In the genomic region with DNA sequence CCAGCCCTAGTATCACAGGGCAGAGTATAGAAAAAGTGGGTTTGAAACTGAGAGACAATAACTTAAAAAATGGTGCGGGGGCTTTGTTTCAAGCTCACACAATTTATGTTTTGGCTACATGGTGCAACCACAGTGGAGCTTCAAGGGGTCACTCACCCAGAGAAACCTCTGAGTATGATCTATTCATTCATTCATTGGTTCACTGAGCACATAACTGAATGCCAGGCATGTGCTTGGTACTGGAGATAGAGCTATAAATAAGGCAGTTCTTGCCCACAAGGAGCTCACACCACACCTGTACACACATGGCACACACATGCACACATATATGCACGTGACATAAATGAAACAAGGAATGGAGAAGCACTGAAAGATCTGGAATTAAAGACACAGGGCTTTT, we compare ENCODE assay signal across 21 cellular contexts.
DNase-seq lines count a peak whose midpoint lies in the region; ATAC-seq, FAIRE-seq and TF ChIP-seq lines count a peak whose summit lies in the region.
"Had no signal": no experiment of that assay in that cellular context is flagged by ENCODE, and none has a peak within 500 bp of the region (broad histone marks: within the 10 kb centered on the region; RNA-seq: fewer than 3 reads in every experiment).

No MANE protein-coding gene starts in this region.

- H3K27ac ChIP-seq in Karpas-422 (ENCODE audit: low read length) (no peak overlapping the region), HepG2 (ENCODE audit: extremely low read length, insufficient read depth, low read length) (no peak overlapping the region), colonic mucosa (no peak overlapping the region)
- H3K27ac ChIP-seq: GM23248 had no signal

- CTCF ChIA-PET in HepG2 (lab: Yijun Ruan, JAX; ENCODE audit: low intra/inter-chr PET ratio, low total read pairs) = no interaction called here

- H3K4me2 ChIP-seq in Karpas-422 (ENCODE audit: low read depth, low read length, poor library complexity, severe bottlenecking) (no peak overlapping the region), HepG2 (ENCODE audit: low read depth, low read length) (no peak overlapping the region)

- TF ChIP-seq EP300 in HepG2 (IDR thresholded peaks at IDR 0.05; ENCODE audit: low read depth in 2 of 2, low read length in 2 of 2) = no peak
- no peak for TF ChIP-seq EP300 in HepG2 (CRISPR knock-in tag; IDR thresholded peaks at IDR 0.05; ENCODE audit: borderline replicate concordance)

- POLR2A ChIA-PET in HepG2 (lab: Yijun Ruan, JAX) = no interaction called here

- H3K4me1 ChIP-seq in Karpas-422 (ENCODE audit: low read length) (no peaks in the 10 kb centered on the region), HepG2 (ENCODE audit: insufficient read depth, low read length) (peaks cover 9% of the 10 kb centered on the region; the same call in 1 of the 2 replicates), colonic mucosa (no peaks in the 10 kb centered on the region)

- in situ Hi-C loops in Caki2 (cut with HindIII; ENCODE audit: low pct_unique_long_range_greater_than_20kb, low sequenced_read_pairs) = no loop called here
- in situ Hi-C loops in HepG2 (cut with HindIII; ENCODE audit: extremely low pct_ligation_motif_present, low pct_unique_long_range_greater_than_20kb) = no loop called here

- H3K9me2 ChIP-seq in Karpas-422 (replicated peaks; ENCODE audit: insufficient read depth, low read length) = no peaks in the 10 kb centered on the region

- H3K36me3 ChIP-seq in Karpas-422 (ENCODE audit: insufficient read depth, low read length) (no peaks in the 10 kb centered on the region), HepG2 (replicated peaks in 1 of 2; ENCODE audit: control insufficient read depth in 1 of 2, insufficient read depth in 2 of 2, low read length in 2 of 2) (no peaks in the 10 kb centered on the region), colonic mucosa (no peaks in the 10 kb centered on the region)
- H3K36me3 ChIP-seq: HAP-1 had no signal

- H3K4me3 ChIP-seq in Karpas-422 (ENCODE audit: low read length) (no peak overlapping the region), HepG2 (replicated peaks in 1 of 3; ENCODE audit: insufficient read depth in 1 of 3, low read depth in 2 of 3, low read length in 3 of 3) (no peak overlapping the region), colonic mucosa (no peak overlapping the region)
- H3K4me3 ChIP-seq: GM23248, HAP-1, K562 had no signal

- H3K9me3 ChIP-seq in Karpas-422 (ENCODE audit: low read length) = no peaks in the 10 kb centered on the region
- H3K9me3 ChIP-seq in HepG2 (ENCODE audit: low read length) = no peaks in the 10 kb centered on the region
- H3K9me3 ChIP-seq in colonic mucosa = no peaks in the 10 kb centered on the region
- H3K9me3 ChIP-seq: HAP-1 had no signal

- H2AFZ ChIP-seq in Karpas-422 (ENCODE audit: low read length) (no peak overlapping the region), HepG2 (ENCODE audit: low read length) (no peak overlapping the region)
- H2AFZ ChIP-seq: GM23248 had no signal

- no peak for FAIRE-seq in HepG2 (lab: Jason Lieb, UNC)
- FAIRE-seq: A204.1, D721Med, G401.6, GM12892, K562 had no signal

- H3K79me2 ChIP-seq in Karpas-422 (ENCODE audit: low read length) (no peaks in the 10 kb centered on the region), HepG2 (ENCODE audit: insufficient read depth, low read length) (no peaks in the 10 kb centered on the region)

- ATAC-seq in HepG2 = no peak
- ATAC-seq: K562 had no signal

- TF ChIP-seq CTCF in HepG2 (CRISPR knock-in tag; IDR thresholded peaks at IDR 0.05) = no peak
- TF ChIP-seq CTCF in colonic mucosa (IDR thresholded peaks at IDR 0.05) = no peak

- DNase-seq in Caki2 (ENCODE audit: low read depth) (peak; percentile 46), RPMI8226 (peak; percentile 15), kidney tubule cell (ENCODE audit: low spot score) (peak; percentile 80), renal cortical epithelial cell (ENCODE audit: low read depth) (peak; percentile 77), Karpas-422 (no peak), HepG2 (ENCODE audit: low spot score) (no peak), colonic mucosa (no peak), NCI-H2196 treated with DMSO at 0.1 percent for 48 hours (lab: John Stamatoyannopoulos, UW; ENCODE audit: unreplicated experiment) (no peak)
- DNase-seq: C1 segment of cervical spinal cord; CD4-positive, CD25-positive, alpha-beta regulatory T cell; CD8-positive, alpha-beta memory T cell; COR-L47; GM23248; IMR-90; Kasumi-1 had no signal

- H4K20me1 ChIP-seq in Karpas-422 (ENCODE audit: insufficient read depth, low read depth, low read length) (no peaks in the 10 kb centered on the region), HepG2 (ENCODE audit: insufficient read depth, low read length) (no peaks in the 10 kb centered on the region)

- intact Hi-C loops in HepG2 (cut with micrococcal nuclease; ENCODE audit: unreplicated experiment) (no loop called here), colonic mucosa (cut with DNase I) (no loop called here)

- TF ChIP-seq RAD21 in HepG2 (CRISPR knock-in tag; IDR thresholded peaks at IDR 0.05) = no peak

- BruUV-seq in HepG2 (replicated peaks; lab: Mats Ljungman, UMichigan) = no TSS peak

- TF ChIP-seq POLR2A in HepG2 (IDR thresholded peaks at IDR 0.05; ENCODE audit: insufficient read depth in 1 of 2, low read depth in 2 of 2, low read length in 2 of 2) = no peak

- H3K27me3 ChIP-seq in Karpas-422 (ENCODE audit: low read length) (no peaks in the 10 kb centered on the region), HepG2 (ENCODE audit: control insufficient read depth in 1 of 2, insufficient read depth in 2 of 2, low read length in 2 of 2) (no peaks in the 10 kb centered on the region), colonic mucosa (no peaks in the 10 kb centered on the region)

- no peak overlapping the region for H3K9ac ChIP-seq in Karpas-422 (ENCODE audit: low read length)
- H3K9ac ChIP-seq in HepG2 (ENCODE audit: insufficient read depth, low read depth, low read length) = no peak overlapping the region
- no peak overlapping the region for H3K9ac ChIP-seq in colonic mucosa (ENCODE audit: low read depth in 2 of 2, low read length in 2 of 2)
- H3K9ac ChIP-seq: GM23248 had no signal

- WGBS in HepG2 (ENCODE audit: low lambda C conversion rate) = 60% methylated on average over 2 of the region's 2 CpGs

TF ChIP-seq in HepG2, 621 proteins besides CTCF, POLR2A, EP300 and RAD21:
- TF ChIP-seq KDM5B (CRISPR knock-in tag; IDR thresholded peaks at IDR 0.05; ENCODE audit: borderline replicate concordance) (no peak), BHLHE40 (IDR thresholded peaks at IDR 0.05; ENCODE audit: low read length) (no peak), MTF1 (CRISPR knock-in tag; IDR thresholded peaks at IDR 0.05) (no peak), KDM2A (CRISPR knock-in tag; IDR thresholded peaks at IDR 0.05; ENCODE audit: borderline replicate concordance, low read depth) (no peak), SSRP1 (CRISPR knock-in tag; IDR thresholded peaks at IDR 0.05) (no peak), KDM6A (CRISPR knock-in tag; IDR thresholded peaks at IDR 0.05; ENCODE audit: low read depth) (no peak), KDM1A (CRISPR knock-in tag; IDR thresholded peaks at IDR 0.05) (no peak), MAFG (CRISPR knock-in tag; IDR thresholded peaks at IDR 0.05) (no peak)
- TF ChIP-seq, protein P1, sequence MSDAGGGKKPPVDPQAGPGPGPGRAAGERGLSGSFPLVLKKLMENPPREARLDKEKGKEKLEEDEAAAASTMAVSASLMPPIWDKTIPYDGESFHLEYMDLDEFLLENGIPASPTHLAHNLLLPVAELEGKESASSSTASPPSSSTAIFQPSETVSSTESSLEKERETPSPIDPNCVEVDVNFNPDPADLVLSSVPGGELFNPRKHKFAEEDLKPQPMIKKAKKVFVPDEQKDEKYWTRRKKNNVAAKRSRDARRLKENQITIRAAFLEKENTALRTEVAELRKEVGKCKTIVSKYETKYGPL (CRISPR knock-in tag; IDR thresholded peaks at IDR 0.05) = no peak
- TF ChIP-seq, protein P2, sequence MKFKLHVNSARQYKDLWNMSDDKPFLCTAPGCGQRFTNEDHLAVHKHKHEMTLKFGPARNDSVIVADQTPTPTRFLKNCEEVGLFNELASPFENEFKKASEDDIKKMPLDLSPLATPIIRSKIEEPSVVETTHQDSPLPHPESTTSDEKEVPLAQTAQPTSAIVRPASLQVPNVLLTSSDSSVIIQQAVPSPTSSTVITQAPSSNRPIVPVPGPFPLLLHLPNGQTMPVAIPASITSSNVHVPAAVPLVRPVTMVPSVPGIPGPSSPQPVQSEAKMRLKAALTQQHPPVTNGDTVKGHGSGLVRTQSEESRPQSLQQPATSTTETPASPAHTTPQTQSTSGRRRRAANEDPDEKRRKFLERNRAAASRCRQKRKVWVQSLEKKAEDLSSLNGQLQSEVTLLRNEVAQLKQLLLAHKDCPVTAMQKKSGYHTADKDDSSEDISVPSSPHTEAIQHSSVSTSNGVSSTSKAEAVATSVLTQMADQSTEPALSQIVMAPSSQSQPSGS (CRISPR knock-in tag; IDR thresholded peaks at IDR 0.05) = no peak

Comparison
In these comparisons a context has a peak if more than half of its experiments do, and no peak if none do; other contexts are left out.
1. DNase-seq: peak in Caki2 (single experiment), RPMI8226 (single experiment), kidney tubule cell (single experiment) and renal cortical epithelial cell (single experiment); none in Karpas-422 (single experiment), HepG2 (single experiment), colonic mucosa (single experiment) and NCI-H2196 treated with DMSO at 0.1 percent for 48 hours (single experiment).